In genomic region chr7:129676017-129676897, GRCh38 we compare ENCODE assay signal across 32 cellular contexts.
"Had no signal": no experiment of that assay in that cellular context is flagged by ENCODE, and none has a peak within 500 bp of the region (broad histone marks: within the 10 kb centered on the region; RNA-seq: fewer than 3 reads in every experiment).

No MANE protein-coding gene starts in this region.

- H3K4me1 ChIP-seq: gastrocnemius medialis, pancreas, prostate gland, uterus had no signal

- H3K36me3 ChIP-seq: prostate gland, uterus had no signal

- H3K4me1 Mint-ChIP-seq: activated CD8-positive, alpha-beta memory T cell treated with anti-CD3 and anti-CD28 coated beads, Interleukin-2, amount 10 ng/mL, durations not matched to agents 7 days and 5 days; neural crest cell had no signal

- FAIRE-seq: pancreas had no signal

- H3K27me3 ChIP-seq: dorsolateral prefrontal cortex, gastrocnemius medialis, hepatocyte, pancreas, uterus had no signal

- H3K4me3 Mint-ChIP-seq: activated CD4-positive, alpha-beta T cell treated with anti-CD3 and anti-CD28 coated beads for 36 hours; activated CD8-positive, alpha-beta memory T cell treated with anti-CD3 and anti-CD28 coated beads, Interleukin-2, amount 10 ng/mL, durations not matched to agents 7 days and 5 days; activated CD8-positive, alpha-beta T cell treated with anti-CD3 and anti-CD28 coated beads, Interleukin-2, amount 10 ng/mL, durations not matched to agents 7 days and 5 days; neural crest cell; T-helper 1 cell treated with Interleukin-12 subunit alpha and Interleukin-12 subunit beta and Interleukin-4 antibody, amounts not matched to agents 30 μg/mL and 1 μg/mL, for 36 hours; type B pancreatic cell had no signal

- H3K27me3 Mint-ChIP-seq: activated CD4-positive, alpha-beta T cell treated with anti-CD3 and anti-CD28 coated beads for 36 hours; activated CD8-positive, alpha-beta memory T cell treated with anti-CD3 and anti-CD28 coated beads, Interleukin-2, amount 10 ng/mL, durations not matched to agents 7 days and 5 days; type B pancreatic cell had no signal

- H3K4me2 ChIP-seq: hepatocyte had no signal

- DNase-seq: activated CD4-positive, alpha-beta T cell treated with anti-CD3 and anti-CD28 coated beads for 36 hours; activated CD4-positive, CD25-positive, alpha-beta regulatory T cell; activated CD8-positive, alpha-beta memory T cell treated with anti-CD3 and anti-CD28 coated beads, Interleukin-2, amount 10 ng/mL, durations not matched to agents 7 days and 5 days; activated CD8-positive, alpha-beta T cell treated with anti-CD3 and anti-CD28 coated beads, Interleukin-2, amount 10 ng/mL, durations not matched to agents 7 days and 5 days; activated naive CD4-positive, alpha-beta T cell; activated T-cell treated with anti-CD3 and anti-CD28 coated beads, Interleukin-2, amount 50 U/mL, for 48 hours; anterior cingulate cortex; cerebellar nuclear complex; dorsolateral prefrontal cortex; effector memory CD4-positive, alpha-beta T cell; erythroblast; gastrocnemius medialis; islet precursor cell; left cardiac atrium; mammary epithelial cell; nucleus accumbens; pancreas; retina; stimulated activated CD4-positive, alpha-beta T cell treated with anti-CD3 and anti-CD28 coated beads, Interleukin-12 subunit alpha, Interleukin-12 subunit beta, amount 100 ng/mL, for 4 hours; stimulated activated CD4-positive, alpha-beta T cell treated with anti-CD3 and anti-CD28 coated beads, Interleukin-4, amount 100 ng/mL, for 1 hour; stimulated activated naive CD8-positive, alpha-beta T cell treated with anti-CD3 and anti-CD28 coated beads, Interleukin-15, Interleukin-2, amounts not matched to agents 100 U/mL and 50 U/mL, for 24 hours; T-helper 9 cell; uterus had no signal

- H3K27ac ChIP-seq: coronary artery, dorsolateral prefrontal cortex, gastrocnemius medialis, hepatocyte, pancreas, prostate gland, skin epidermis, uterus had no signal

- H3K4me3 ChIP-seq: coronary artery, dorsolateral prefrontal cortex, gastrocnemius medialis, hepatocyte, pancreas, prostate gland, skin epidermis, uterus had no signal

- H3K27ac Mint-ChIP-seq: activated CD4-positive, alpha-beta T cell treated with anti-CD3 and anti-CD28 coated beads for 36 hours; activated CD8-positive, alpha-beta memory T cell treated with anti-CD3 and anti-CD28 coated beads, Interleukin-2, amount 10 ng/mL, durations not matched to agents 7 days and 5 days; activated CD8-positive, alpha-beta T cell treated with anti-CD3 and anti-CD28 coated beads, Interleukin-2, amount 10 ng/mL, durations not matched to agents 7 days and 5 days; activated naive CD4-positive, alpha-beta T cell treated with anti-CD3 and anti-CD28 coated beads, Interleukin-2, amount 50 U/mL, for 72 hours; T-helper 1 cell treated with Interleukin-12 subunit alpha and Interleukin-12 subunit beta and Interleukin-4 antibody, amounts not matched to agents 30 μg/mL and 1 μg/mL, for 36 hours; type B pancreatic cell had no signal

- ATAC-seq: activated CD4-positive, alpha-beta T cell treated with anti-CD3 and anti-CD28 coated beads for 36 hours; activated CD8-positive, alpha-beta memory T cell treated with anti-CD3 and anti-CD28 coated beads, Interleukin-2, amount 10 ng/mL, durations not matched to agents 7 days and 5 days; activated CD8-positive, alpha-beta T cell treated with anti-CD3 and anti-CD28 coated beads, Interleukin-2, amount 10 ng/mL, durations not matched to agents 7 days and 5 days; activated naive CD4-positive, alpha-beta T cell treated with anti-CD3 and anti-CD28 coated beads, Interleukin-2, amount 50 U/mL, for 72 hours; gastrocnemius medialis; left cardiac atrium; sciatic nerve; stimulated activated naive CD8-positive, alpha-beta T cell treated with anti-CD3 and anti-CD28 coated beads, Interleukin-15, Interleukin-2, amounts not matched to agents 100 U/mL and 50 U/mL, for 24 hours had no signal

- H3K9me3 ChIP-seq: gastrocnemius medialis, pancreas, prostate gland, uterus had no signal
